Comparison of ENCODE assay signal across 1 cellular context in the genomic region with DNA sequence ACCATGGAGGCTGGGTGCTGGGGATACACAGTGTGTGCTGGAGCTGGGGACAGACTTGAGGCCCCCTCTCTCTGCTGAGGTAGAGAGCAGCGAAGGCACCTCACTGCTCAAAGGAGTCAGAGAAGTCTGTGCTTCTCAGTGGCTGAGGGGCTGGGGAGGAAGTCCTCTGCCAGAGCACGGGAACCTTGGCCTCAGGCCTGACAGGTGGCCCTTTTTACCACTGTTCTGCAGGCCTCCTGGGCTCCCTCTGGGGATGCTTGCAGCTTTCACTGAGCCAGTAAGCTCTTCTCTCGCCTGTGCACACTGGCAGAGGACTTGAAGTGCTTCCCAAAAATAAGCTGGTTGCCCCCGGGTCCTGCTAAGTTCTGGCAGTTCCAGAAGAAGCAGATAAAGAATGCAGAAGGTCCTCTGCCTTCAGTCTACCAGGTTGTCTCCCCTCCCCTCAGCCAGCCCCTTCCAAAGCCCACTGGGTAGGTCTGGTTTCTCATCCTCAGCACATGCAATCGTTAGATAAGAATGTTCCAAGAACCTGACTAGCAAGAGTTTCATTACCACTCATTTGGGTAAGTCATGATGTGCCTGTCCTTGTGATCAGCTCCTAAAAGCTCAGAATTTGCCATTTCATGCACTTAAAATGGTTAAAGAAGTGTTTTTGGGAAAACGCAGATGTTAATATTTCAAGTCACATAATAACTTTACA.
TF ChIP-seq lines count a peak whose summit lies in the region.

No MANE protein-coding gene starts in this region.

TF ChIP-seq in K562, 482 proteins besides CTCF, POLR2A, EP300 and RAD21 (continued from another document and continues in another):
- TF ChIP-seq, protein P1, sequence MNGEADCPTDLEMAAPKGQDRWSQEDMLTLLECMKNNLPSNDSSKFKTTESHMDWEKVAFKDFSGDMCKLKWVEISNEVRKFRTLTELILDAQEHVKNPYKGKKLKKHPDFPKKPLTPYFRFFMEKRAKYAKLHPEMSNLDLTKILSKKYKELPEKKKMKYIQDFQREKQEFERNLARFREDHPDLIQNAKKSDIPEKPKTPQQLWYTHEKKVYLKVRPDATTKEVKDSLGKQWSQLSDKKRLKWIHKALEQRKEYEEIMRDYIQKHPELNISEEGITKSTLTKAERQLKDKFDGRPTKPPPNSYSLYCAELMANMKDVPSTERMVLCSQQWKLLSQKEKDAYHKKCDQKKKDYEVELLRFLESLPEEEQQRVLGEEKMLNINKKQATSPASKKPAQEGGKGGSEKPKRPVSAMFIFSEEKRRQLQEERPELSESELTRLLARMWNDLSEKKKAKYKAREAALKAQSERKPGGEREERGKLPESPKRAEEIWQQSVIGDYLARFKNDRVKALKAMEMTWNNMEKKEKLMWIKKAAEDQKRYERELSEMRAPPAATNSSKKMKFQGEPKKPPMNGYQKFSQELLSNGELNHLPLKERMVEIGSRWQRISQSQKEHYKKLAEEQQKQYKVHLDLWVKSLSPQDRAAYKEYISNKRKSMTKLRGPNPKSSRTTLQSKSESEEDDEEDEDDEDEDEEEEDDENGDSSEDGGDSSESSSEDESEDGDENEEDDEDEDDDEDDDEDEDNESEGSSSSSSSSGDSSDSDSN (IDR thresholded peaks at IDR 0.05; ENCODE audit: borderline replicate concordance in 1 of 2, low read depth in 2 of 2, low read length in 2 of 2): peak in 1 of 2 experiments; percentile 74; a peak in 1 of 4 replicates
- TF ChIP-seq, protein P2, sequence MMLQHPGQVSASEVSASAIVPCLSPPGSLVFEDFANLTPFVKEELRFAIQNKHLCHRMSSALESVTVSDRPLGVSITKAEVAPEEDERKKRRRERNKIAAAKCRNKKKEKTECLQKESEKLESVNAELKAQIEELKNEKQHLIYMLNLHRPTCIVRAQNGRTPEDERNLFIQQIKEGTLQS (IDR thresholded peaks at IDR 0.05): peak; percentile 75
- TF ChIP-seq, protein P2 (CRISPR knock-in tag; conservative IDR thresholded peaks at IDR 0.05): no peak
- TF ChIP-seq CBFA2T2 (conservative IDR thresholded peaks at IDR 0.05) (peak; percentile 89), BACH1 (tag; IDR thresholded peaks at IDR 0.05) (no peak), CC2D1A (IDR thresholded peaks at IDR 0.05) (peak; percentile 55; the same call in 1 of the 2 replicates), MTA3 (IDR thresholded peaks at IDR 0.05; ENCODE audit: borderline replicate concordance) (peak; percentile 38), RB1 (IDR thresholded peaks at IDR 0.05; ENCODE audit: low read depth) (no peak), ZNF354B (CRISPR knock-in tag; IDR thresholded peaks at IDR 0.05) (0 out of 2 replicates have a peak, but pooled peaks have one; percentile 9), CHCHD3 (CRISPR knock-in tag; IDR thresholded peaks at IDR 0.05) (no peak)
- TF ChIP-seq, protein P3, sequence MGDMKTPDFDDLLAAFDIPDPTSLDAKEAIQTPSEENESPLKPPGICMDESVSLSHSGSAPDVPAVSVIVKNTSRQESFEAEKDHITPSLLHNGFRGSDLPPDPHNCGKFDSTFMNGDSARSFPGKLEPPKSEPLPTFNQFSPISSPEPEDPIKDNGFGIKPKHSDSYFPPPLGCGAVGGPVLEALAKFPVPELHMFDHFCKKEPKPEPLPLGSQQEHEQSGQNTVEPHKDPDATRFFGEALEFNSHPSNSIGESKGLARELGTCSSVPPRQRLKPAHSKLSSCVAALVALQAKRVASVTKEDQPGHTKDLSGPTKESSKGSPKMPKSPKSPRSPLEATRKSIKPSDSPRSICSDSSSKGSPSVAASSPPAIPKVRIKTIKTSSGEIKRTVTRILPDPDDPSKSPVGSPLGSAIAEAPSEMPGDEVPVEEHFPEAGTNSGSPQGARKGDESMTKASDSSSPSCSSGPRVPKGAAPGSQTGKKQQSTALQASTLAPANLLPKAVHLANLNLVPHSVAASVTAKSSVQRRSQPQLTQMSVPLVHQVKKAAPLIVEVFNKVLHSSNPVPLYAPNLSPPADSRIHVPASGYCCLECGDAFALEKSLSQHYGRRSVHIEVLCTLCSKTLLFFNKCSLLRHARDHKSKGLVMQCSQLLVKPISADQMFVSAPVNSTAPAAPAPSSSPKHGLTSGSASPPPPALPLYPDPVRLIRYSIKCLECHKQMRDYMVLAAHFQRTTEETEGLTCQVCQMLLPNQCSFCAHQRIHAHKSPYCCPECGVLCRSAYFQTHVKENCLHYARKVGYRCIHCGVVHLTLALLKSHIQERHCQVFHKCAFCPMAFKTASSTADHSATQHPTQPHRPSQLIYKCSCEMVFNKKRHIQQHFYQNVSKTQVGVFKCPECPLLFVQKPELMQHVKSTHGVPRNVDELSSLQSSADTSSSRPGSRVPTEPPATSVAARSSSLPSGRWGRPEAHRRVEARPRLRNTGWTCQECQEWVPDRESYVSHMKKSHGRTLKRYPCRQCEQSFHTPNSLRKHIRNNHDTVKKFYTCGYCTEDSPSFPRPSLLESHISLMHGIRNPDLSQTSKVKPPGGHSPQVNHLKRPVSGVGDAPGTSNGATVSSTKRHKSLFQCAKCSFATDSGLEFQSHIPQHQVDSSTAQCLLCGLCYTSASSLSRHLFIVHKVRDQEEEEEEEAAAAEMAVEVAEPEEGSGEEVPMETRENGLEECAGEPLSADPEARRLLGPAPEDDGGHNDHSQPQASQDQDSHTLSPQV (IDR thresholded peaks at IDR 0.05): peak; percentile 85
- TF ChIP-seq, protein P4, sequence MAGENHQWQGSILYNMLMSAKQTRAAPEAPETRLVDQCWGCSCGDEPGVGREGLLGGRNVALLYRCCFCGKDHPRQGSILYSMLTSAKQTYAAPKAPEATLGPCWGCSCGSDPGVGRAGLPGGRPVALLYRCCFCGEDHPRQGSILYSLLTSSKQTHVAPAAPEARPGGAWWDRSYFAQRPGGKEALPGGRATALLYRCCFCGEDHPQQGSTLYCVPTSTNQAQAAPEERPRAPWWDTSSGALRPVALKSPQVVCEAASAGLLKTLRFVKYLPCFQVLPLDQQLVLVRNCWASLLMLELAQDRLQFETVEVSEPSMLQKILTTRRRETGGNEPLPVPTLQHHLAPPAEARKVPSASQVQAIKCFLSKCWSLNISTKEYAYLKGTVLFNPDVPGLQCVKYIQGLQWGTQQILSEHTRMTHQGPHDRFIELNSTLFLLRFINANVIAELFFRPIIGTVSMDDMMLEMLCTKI (IDR thresholded peaks at IDR 0.05; ENCODE audit: partially characterized antibody): no peak
- TF ChIP-seq, protein P5, sequence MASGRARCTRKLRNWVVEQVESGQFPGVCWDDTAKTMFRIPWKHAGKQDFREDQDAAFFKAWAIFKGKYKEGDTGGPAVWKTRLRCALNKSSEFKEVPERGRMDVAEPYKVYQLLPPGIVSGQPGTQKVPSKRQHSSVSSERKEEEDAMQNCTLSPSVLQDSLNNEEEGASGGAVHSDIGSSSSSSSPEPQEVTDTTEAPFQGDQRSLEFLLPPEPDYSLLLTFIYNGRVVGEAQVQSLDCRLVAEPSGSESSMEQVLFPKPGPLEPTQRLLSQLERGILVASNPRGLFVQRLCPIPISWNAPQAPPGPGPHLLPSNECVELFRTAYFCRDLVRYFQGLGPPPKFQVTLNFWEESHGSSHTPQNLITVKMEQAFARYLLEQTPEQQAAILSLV (tag; IDR thresholded peaks at IDR 0.05): no peak
- TF ChIP-seq, protein P6, sequence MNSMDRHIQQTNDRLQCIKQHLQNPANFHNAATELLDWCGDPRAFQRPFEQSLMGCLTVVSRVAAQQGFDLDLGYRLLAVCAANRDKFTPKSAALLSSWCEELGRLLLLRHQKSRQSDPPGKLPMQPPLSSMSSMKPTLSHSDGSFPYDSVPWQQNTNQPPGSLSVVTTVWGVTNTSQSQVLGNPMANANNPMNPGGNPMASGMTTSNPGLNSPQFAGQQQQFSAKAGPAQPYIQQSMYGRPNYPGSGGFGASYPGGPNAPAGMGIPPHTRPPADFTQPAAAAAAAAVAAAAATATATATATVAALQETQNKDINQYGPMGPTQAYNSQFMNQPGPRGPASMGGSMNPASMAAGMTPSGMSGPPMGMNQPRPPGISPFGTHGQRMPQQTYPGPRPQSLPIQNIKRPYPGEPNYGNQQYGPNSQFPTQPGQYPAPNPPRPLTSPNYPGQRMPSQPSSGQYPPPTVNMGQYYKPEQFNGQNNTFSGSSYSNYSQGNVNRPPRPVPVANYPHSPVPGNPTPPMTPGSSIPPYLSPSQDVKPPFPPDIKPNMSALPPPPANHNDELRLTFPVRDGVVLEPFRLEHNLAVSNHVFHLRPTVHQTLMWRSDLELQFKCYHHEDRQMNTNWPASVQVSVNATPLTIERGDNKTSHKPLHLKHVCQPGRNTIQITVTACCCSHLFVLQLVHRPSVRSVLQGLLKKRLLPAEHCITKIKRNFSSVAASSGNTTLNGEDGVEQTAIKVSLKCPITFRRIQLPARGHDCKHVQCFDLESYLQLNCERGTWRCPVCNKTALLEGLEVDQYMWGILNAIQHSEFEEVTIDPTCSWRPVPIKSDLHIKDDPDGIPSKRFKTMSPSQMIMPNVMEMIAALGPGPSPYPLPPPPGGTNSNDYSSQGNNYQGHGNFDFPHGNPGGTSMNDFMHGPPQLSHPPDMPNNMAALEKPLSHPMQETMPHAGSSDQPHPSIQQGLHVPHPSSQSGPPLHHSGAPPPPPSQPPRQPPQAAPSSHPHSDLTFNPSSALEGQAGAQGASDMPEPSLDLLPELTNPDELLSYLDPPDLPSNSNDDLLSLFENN (IDR thresholded peaks at IDR 0.05; ENCODE audit: low read depth in 2 of 2, low read length in 2 of 2): no peak
- TF ChIP-seq, protein P7, sequence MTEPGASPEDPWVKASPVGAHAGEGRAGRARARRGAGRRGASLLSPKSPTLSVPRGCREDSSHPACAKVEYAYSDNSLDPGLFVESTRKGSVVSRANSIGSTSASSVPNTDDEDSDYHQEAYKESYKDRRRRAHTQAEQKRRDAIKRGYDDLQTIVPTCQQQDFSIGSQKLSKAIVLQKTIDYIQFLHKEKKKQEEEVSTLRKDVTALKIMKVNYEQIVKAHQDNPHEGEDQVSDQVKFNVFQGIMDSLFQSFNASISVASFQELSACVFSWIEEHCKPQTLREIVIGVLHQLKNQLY (CRISPR knock-in tag; conservative IDR thresholded peaks at IDR 0.05): no peak
- TF ChIP-seq, protein P8, sequence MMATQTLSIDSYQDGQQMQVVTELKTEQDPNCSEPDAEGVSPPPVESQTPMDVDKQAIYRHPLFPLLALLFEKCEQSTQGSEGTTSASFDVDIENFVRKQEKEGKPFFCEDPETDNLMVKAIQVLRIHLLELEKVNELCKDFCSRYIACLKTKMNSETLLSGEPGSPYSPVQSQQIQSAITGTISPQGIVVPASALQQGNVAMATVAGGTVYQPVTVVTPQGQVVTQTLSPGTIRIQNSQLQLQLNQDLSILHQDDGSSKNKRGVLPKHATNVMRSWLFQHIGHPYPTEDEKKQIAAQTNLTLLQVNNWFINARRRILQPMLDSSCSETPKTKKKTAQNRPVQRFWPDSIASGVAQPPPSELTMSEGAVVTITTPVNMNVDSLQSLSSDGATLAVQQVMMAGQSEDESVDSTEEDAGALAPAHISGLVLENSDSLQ (IDR thresholded peaks at IDR 0.05): peak; percentile 41; the same call in 1 of the 2 replicates
- TF ChIP-seq, protein P9, sequence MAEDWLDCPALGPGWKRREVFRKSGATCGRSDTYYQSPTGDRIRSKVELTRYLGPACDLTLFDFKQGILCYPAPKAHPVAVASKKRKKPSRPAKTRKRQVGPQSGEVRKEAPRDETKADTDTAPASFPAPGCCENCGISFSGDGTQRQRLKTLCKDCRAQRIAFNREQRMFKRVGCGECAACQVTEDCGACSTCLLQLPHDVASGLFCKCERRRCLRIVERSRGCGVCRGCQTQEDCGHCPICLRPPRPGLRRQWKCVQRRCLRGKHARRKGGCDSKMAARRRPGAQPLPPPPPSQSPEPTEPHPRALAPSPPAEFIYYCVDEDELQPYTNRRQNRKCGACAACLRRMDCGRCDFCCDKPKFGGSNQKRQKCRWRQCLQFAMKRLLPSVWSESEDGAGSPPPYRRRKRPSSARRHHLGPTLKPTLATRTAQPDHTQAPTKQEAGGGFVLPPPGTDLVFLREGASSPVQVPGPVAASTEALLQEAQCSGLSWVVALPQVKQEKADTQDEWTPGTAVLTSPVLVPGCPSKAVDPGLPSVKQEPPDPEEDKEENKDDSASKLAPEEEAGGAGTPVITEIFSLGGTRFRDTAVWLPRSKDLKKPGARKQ (CRISPR knock-in tag; IDR thresholded peaks at IDR 0.05): no peak
